Comparison of ENCODE assay signal across 1 cellular context in the genomic region with DNA sequence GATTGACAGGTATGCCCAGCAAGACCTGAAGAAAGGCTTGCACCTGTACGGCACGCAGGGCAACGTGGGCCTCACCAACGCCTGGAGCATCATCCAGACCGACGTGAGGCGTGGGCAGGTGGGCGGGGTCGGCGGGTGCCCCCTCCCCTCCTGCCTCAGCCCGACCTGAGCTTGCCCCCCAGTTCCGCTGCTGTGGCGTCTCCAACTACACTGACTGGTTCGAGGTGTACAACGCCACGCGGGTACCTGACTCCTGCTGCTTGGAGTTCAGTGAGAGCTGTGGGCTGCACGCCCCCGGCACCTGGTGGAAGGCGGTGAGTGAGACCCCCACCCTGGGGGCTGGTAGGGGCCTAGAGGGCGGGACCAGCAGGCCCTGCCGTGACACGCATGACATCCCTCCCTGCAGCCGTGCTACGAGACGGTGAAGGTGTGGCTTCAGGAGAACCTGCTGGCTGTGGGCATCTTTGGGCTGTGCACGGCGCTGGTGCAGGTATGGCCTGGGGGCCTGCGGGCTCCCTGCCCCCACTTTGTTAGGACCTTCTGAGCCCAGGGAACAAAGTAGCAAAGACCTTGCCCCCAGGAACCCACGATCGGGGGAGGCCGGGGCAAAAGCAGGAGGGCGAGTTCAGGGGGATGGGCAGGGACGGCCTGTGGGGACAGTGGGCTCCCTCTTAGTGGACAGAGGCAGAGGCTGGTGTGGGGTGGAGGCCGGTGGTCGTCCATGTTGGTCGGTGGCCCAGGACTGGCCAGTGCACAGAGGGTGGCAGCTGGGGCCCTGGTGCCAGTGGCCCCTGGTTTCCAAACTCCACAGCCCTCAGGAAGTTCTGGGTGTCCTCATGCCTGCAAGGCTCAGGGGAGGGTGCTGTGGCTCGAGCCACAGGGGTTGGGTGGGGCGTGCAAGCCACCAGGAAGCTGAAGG.
TF ChIP-seq lines count a peak whose summit lies in the region.

No MANE protein-coding gene starts in this region.

TF ChIP-seq in GM12878, 131 proteins besides CTCF, POLR2A, EP300 and RAD21:
- no peak for TF ChIP-seq YY1 (IDR thresholded peaks at IDR 0.05; ENCODE audit: low read depth, low read length)
- TF ChIP-seq, protein P1, sequence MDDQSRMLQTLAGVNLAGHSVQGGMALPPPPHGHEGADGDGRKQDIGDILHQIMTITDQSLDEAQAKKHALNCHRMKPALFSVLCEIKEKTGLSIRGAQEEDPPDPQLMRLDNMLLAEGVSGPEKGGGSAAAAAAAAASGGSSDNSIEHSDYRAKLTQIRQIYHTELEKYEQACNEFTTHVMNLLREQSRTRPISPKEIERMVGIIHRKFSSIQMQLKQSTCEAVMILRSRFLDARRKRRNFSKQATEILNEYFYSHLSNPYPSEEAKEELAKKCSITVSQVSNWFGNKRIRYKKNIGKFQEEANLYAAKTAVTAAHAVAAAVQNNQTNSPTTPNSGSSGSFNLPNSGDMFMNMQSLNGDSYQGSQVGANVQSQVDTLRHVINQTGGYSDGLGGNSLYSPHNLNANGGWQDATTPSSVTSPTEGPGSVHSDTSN (IDR thresholded peaks at IDR 0.05; ENCODE audit: insufficient replicate concordance, low read depth, low read length): no peak
- TF ChIP-seq MEF2A (IDR thresholded peaks at IDR 0.05; ENCODE audit: insufficient read depth, low read depth, low read length): no peak
- TF ChIP-seq, protein P2, sequence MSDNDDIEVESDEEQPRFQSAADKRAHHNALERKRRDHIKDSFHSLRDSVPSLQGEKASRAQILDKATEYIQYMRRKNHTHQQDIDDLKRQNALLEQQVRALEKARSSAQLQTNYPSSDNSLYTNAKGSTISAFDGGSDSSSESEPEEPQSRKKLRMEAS (IDR thresholded peaks at IDR 0.05; ENCODE audit: low read depth, low read length): no peak
- TF ChIP-seq, protein P3, sequence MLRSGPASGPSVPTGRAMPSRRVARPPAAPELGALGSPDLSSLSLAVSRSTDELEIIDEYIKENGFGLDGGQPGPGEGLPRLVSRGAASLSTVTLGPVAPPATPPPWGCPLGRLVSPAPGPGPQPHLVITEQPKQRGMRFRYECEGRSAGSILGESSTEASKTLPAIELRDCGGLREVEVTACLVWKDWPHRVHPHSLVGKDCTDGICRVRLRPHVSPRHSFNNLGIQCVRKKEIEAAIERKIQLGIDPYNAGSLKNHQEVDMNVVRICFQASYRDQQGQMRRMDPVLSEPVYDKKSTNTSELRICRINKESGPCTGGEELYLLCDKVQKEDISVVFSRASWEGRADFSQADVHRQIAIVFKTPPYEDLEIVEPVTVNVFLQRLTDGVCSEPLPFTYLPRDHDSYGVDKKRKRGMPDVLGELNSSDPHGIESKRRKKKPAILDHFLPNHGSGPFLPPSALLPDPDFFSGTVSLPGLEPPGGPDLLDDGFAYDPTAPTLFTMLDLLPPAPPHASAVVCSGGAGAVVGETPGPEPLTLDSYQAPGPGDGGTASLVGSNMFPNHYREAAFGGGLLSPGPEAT (IDR thresholded peaks at IDR 0.05; ENCODE audit: low read depth): no peak
- no peak for TF ChIP-seq POLR2AphosphoS5 (IDR thresholded peaks at IDR 0.05; ENCODE audit: low read length)
- TF ChIP-seq KDM1A (IDR thresholded peaks at IDR 0.05; ENCODE audit: borderline replicate concordance): no peak
- TF ChIP-seq, protein P4, sequence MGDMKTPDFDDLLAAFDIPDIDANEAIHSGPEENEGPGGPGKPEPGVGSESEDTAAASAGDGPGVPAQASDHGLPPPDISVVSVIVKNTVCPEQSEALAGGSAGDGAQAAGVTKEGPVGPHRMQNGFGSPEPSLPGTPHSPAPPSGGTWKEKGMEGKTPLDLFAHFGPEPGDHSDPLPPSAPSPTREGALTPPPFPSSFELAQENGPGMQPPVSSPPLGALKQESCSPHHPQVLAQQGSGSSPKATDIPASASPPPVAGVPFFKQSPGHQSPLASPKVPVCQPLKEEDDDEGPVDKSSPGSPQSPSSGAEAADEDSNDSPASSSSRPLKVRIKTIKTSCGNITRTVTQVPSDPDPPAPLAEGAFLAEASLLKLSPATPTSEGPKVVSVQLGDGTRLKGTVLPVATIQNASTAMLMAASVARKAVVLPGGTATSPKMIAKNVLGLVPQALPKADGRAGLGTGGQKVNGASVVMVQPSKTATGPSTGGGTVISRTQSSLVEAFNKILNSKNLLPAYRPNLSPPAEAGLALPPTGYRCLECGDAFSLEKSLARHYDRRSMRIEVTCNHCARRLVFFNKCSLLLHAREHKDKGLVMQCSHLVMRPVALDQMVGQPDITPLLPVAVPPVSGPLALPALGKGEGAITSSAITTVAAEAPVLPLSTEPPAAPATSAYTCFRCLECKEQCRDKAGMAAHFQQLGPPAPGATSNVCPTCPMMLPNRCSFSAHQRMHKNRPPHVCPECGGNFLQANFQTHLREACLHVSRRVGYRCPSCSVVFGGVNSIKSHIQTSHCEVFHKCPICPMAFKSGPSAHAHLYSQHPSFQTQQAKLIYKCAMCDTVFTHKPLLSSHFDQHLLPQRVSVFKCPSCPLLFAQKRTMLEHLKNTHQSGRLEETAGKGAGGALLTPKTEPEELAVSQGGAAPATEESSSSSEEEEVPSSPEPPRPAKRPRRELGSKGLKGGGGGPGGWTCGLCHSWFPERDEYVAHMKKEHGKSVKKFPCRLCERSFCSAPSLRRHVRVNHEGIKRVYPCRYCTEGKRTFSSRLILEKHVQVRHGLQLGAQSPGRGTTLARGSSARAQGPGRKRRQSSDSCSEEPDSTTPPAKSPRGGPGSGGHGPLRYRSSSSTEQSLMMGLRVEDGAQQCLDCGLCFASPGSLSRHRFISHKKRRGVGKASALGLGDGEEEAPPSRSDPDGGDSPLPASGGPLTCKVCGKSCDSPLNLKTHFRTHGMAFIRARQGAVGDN (IDR thresholded peaks at IDR 0.05): no peak
- TF ChIP-seq, protein P5, sequence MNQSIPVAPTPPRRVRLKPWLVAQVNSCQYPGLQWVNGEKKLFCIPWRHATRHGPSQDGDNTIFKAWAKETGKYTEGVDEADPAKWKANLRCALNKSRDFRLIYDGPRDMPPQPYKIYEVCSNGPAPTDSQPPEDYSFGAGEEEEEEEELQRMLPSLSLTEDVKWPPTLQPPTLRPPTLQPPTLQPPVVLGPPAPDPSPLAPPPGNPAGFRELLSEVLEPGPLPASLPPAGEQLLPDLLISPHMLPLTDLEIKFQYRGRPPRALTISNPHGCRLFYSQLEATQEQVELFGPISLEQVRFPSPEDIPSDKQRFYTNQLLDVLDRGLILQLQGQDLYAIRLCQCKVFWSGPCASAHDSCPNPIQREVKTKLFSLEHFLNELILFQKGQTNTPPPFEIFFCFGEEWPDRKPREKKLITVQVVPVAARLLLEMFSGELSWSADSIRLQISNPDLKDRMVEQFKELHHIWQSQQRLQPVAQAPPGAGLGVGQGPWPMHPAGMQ (IDR thresholded peaks at IDR 0.05; ENCODE audit: borderline replicate concordance): no peak
TF ChIP-seq in GM12878: peak in this region for 0.
